In the genomic region with DNA sequence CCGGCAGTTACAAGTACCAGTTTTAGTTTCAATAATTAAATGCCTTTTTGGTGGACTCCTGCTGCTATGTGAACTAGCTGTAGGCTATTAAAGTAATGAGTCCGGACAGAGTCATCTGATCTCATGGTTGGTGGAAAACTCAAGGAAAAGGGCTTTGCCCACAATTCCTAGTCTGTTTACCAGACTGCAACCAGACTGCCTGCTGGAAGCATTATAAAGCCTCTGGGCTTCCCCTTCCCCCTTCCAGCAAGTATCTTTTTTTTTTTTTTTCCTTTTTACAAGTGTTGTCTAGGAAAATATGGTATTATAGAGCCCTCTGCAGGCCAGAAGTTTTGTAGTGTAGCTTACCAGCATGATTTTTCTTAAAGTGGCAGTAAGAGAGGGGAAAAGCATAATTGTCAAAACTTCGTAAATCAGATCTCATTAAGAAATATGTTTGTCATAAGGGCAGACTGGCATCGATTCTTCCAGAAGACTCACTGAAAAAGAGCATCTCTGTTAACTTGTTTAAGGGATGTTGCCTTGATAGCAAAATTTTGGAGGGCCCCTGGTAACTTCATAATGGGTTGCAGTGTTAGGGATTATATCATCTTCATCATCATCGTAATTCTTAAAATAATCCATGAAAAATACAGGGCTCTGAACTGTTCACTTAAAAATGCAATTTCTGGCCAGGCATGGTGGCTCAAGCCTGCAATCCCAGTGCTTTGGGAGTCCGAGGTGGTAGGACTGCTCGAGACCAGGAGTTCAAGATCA, we compare ENCODE assay signal across 7 cellular contexts.
DNase-seq lines count a peak whose midpoint lies in the region; ATAC-seq and TF ChIP-seq lines count a peak whose summit lies in the region.

No MANE protein-coding gene starts in this region.

- H3K4me3 ChIP-seq in WI38 (ENCODE audit: low read depth, low read length) (no peak overlapping the region), sigmoid colon (peak overlapping the region in 1 of 4 donors; percentile 3)

- TF ChIP-seq CTCF in WI38 (IDR thresholded peaks at IDR 0.05; ENCODE audit: low read depth, low read length) (peak; percentile 21; the same call in 1 of the 2 replicates), sigmoid colon (IDR thresholded peaks at IDR 0.05) (peak; percentile 34 to 50 (median 38))

- peaks cover 0 to 52% (median 24%) of the 10 kb centered on the region in 4 donors for H3K4me1 ChIP-seq in sigmoid colon

- 37 to 51% methylated on average over 7 of the region's 7 CpGs for WGBS in sigmoid colon, 2 donors

- H3K36me3 ChIP-seq in sigmoid colon: no peaks in the 10 kb centered on the region

- no peak for TF ChIP-seq POLR2A in sigmoid colon (IDR thresholded peaks at IDR 0.05)

- DNase-seq in GDM1 (lab: John Stamatoyannopoulos, UW): peak; percentile 45
- peak; percentile 77 for DNase-seq in NCI-H2227 treated with DMSO at 0.1 percent for 48 hours (lab: John Stamatoyannopoulos, UW)
- DNase-seq in left cardiac atrium: no peak
- DNase-seq in sigmoid colon: no peak

- intact Hi-C loops in left cardiac atrium (cut with DNase I): loop anchor here in 1 of 2 donors (10.0 kb wide), 1 partner anchor 716 kb away; a partner anchor contains a TSS
- intact Hi-C loops in sigmoid colon (cut with DNase I): loop anchor here (2.0 to 10.0 kb wide), 5 partner anchors 101 to 722 kb away; no protein-coding TSS in a partner anchor

- H3K9me3 ChIP-seq in sigmoid colon: no peaks in the 10 kb centered on the region

- H3K27ac ChIP-seq in sigmoid colon: peak overlapping the region in 2 of 4 donors; percentile 17 to 41

- no peaks in the 10 kb centered on the region for H3K27me3 ChIP-seq in sigmoid colon

- TF ChIP-seq EP300 in sigmoid colon (IDR thresholded peaks at IDR 0.05): no peak

- ATAC-seq in HG03097 (IDR thresholded peaks at IDR 0.05; ENCODE audit: low FRiP score, unreplicated experiment) (peak; percentile 35), left cardiac atrium (peak; percentile 58 to 71), HG03378 (IDR thresholded peaks at IDR 0.05; ENCODE audit: unreplicated experiment) (no peak)

Comparison
In these comparisons a context has a peak if more than half of its experiments do, and no peak if none do; other contexts are left out.
1. DNase-seq: peak in GDM1 (single experiment) and NCI-H2227 treated with DMSO at 0.1 percent for 48 hours (single experiment); none in left cardiac atrium (single experiment) and sigmoid colon (single experiment).